9 cellular contexts compared by ENCODE assay signal in the genomic region with DNA sequence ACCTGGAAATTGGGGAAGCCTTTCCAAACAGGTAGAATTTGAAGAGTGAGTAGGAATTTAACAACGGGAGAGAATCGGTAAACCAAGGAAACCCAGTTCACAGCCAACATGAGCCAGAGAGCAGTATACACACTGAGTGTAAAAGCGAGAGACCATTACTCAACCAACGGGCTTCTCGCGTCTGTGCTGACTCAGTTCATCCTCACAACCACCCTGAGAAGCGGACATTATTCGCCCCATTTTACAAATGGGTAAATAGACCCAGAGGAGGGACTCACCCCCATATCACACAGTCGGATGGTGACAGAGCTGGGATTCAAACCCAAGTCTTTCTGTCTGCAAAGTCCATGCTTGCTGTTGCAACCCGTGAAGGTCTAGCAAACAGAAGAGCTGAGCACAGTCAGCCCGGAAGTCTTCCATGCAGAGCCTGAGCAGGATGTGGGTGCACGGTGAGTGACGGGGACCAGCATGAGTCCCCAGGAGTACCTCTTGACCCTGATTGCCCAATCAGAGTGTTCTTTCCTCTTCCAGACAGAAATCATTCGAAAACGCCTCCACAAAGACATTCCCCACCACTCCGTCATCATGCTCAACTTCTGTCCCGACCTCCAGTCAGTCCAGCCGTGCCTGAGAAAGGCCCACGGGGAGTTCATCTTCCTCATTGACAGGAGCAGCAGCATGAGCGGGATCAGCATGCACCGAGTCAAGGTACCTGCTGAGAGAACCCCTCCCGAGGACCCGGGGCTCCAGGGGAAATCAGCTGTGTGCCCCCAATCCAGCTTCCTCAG. TPM values are rescaled to one million over a fixed set of nuclear protein-coding genes. Genes with fewer than 3 reads are reported as not detected.
DNase-seq lines count a peak whose midpoint lies in the region; ATAC-seq and TF ChIP-seq lines count a peak whose summit lies in the region.
"Had no signal": no experiment of that assay in that cellular context is flagged by ENCODE, and none has a peak within 500 bp of the region (broad histone marks: within the 10 kb centered on the region; RNA-seq: fewer than 3 reads in every experiment).

No MANE protein-coding gene starts in this region.

- TF ChIP-seq EP300 in tibial nerve (IDR thresholded peaks at IDR 0.05), result no peak

- no peaks in the 10 kb centered on the region for H3K36me3 Mint-ChIP-seq in activated CD8-positive, alpha-beta T cell treated with anti-CD3 and anti-CD28 coated beads for 36 hours (ENCODE audit: low read depth)

- H3K9me3 Mint-ChIP-seq in activated CD8-positive, alpha-beta T cell treated with anti-CD3 and anti-CD28 coated beads for 36 hours, result no peaks in the 10 kb centered on the region

- peaks cover 23% of the 10 kb centered on the region for H3K4me1 Mint-ChIP-seq in activated CD8-positive, alpha-beta T cell treated with anti-CD3 and anti-CD28 coated beads for 36 hours (ENCODE audit: low read depth)

- H3K9me3 ChIP-seq in effector memory CD4-positive, alpha-beta T cell (ENCODE audit: control insufficient read depth, low read length), result no peaks in the 10 kb centered on the region
- no peaks in the 10 kb centered on the region for H3K9me3 ChIP-seq in tibial nerve

- ATAC-seq in activated CD8-positive, alpha-beta T cell treated with anti-CD3 and anti-CD28 coated beads for 36 hours, result peak; percentile 86

- in situ Hi-C loops in GM13977 (cut with MboI; ENCODE audit: low pct_unique_long_range_greater_than_20kb, low sequenced_read_pairs, unreplicated experiment), result no loop called here

- no peak for TF ChIP-seq POLR2A in tibial nerve (IDR thresholded peaks at IDR 0.05)

- H3K4me3 ChIP-seq in effector memory CD4-positive, alpha-beta T cell (ENCODE audit: insufficient read depth, low read depth, low read length, poor library complexity, severe bottlenecking), result peak overlapping the region; percentile 46
- no peak overlapping the region for H3K4me3 ChIP-seq in tibial nerve

- CTCF ChIA-PET in activated CD8-positive, alpha-beta T cell treated with anti-CD3 and anti-CD28 coated beads for 36 hours (lab: Charles Lee), result interaction anchor here (0.8 to 1.5 kb wide), 2 partner anchors 54 to 111 kb away, joined by 3 to 4 read pairs; no protein-coding TSS in a partner anchor

- peaks cover 26% of the 10 kb centered on the region for H3K27me3 Mint-ChIP-seq in activated CD8-positive, alpha-beta T cell treated with anti-CD3 and anti-CD28 coated beads for 36 hours

- intact Hi-C loops in activated CD8-positive, alpha-beta T cell treated with anti-CD3 and anti-CD28 coated beads for 36 hours (cut with micrococcal nuclease), result no loop called here

- H3K27me3 ChIP-seq in effector memory CD4-positive, alpha-beta T cell (replicated peaks; ENCODE audit: control insufficient read depth, insufficient read depth, low read length, poor library complexity, severe bottlenecking), result no peaks in the 10 kb centered on the region
- H3K27me3 ChIP-seq in tibial nerve, result peaks cover 0 to 12% of the 10 kb centered on the region in 2 donors

- peaks cover 8% of the 10 kb centered on the region for H3K4me1 ChIP-seq in effector memory CD4-positive, alpha-beta T cell (ENCODE audit: control insufficient read depth, insufficient read depth, low read length, poor library complexity, severe bottlenecking)
- H3K4me1 ChIP-seq in tibial nerve, result peaks cover 0 to 15% (median 0%) of the 10 kb centered on the region in 4 donors

- H3K4me3 Mint-ChIP-seq in activated CD8-positive, alpha-beta T cell treated with anti-CD3 and anti-CD28 coated beads for 36 hours, result peak overlapping the region; percentile 48

- TF ChIP-seq CTCF in activated CD8-positive, alpha-beta T cell treated with anti-CD3 and anti-CD28 coated beads for 36 hours (IDR thresholded peaks at IDR 0.05), result no peak
- TF ChIP-seq CTCF in GM13977 (IDR thresholded peaks at IDR 0.05; ENCODE audit: extremely low read depth, insufficient read depth, missing control alignments) (no peak), tibial nerve (IDR thresholded peaks at IDR 0.05) (no peak)

- 85 to 87% methylated on average over 23 of the region's 23 CpGs for WGBS in tibial nerve, 2 donors

- peak; percentile 72 for DNase-seq in MV-4-11 (lab: John Stamatoyannopoulos, UW)
- peak; percentile 60 for DNase-seq in activated CD8-positive, alpha-beta T cell treated with anti-CD3 and anti-CD28 coated beads for 36 hours
- DNase-seq in effector memory CD4-positive, alpha-beta T cell, result peak in 1 of 3 donors; percentile 9
- peak in 2 of 3 donors; percentile 21 to 28 for DNase-seq in stimulated activated CD4-positive, alpha-beta T cell treated with anti-CD3 and anti-CD28 coated beads, TNF-alpha, amount 100 ng/mL, for 48 hours (ENCODE audit: low read depth in 3 of 3)
- DNase-seq in DMS79 (lab: John Stamatoyannopoulos, UW), result no peak
- no peak for DNase-seq in NCI-H1930 (lab: John Stamatoyannopoulos, UW)
- no peak for DNase-seq in GM13977 (ENCODE audit: low spot score)
- DNase-seq in tibial nerve (ENCODE audit: low spot score in 2 of 2), result no peak

- no peaks in the 10 kb centered on the region for H3K36me3 ChIP-seq in effector memory CD4-positive, alpha-beta T cell (ENCODE audit: control insufficient read depth, insufficient read depth, low read length)
- H3K36me3 ChIP-seq in tibial nerve, result no peaks in the 10 kb centered on the region

- peak overlapping the region; percentile 56 for H3K27ac ChIP-seq in effector memory CD4-positive, alpha-beta T cell (ENCODE audit: insufficient read depth, low read length, poor library complexity, severe bottlenecking)
- no peak overlapping the region for H3K27ac ChIP-seq in tibial nerve

- peak overlapping the region; percentile 26 for H3K27ac Mint-ChIP-seq in activated CD8-positive, alpha-beta T cell treated with anti-CD3 and anti-CD28 coated beads for 36 hours

- POLR2A ChIA-PET in activated CD8-positive, alpha-beta T cell treated with anti-CD3 and anti-CD28 coated beads for 36 hours (lab: Charles Lee), result no interaction called here

RNA-seq across cellular contexts. Expression of gene VWA5B1, which starts 32.3 kb away (rescaled TPM):
- not detected for total RNA-seq in activated CD8-positive, alpha-beta T cell treated with anti-CD3 and anti-CD28 coated beads for 36 hours
- total RNA-seq in tibial nerve, result not detected
- total RNA-seq: lung microvascular endothelial cell had no signal

Comparison
In these comparisons a context has a peak if more than half of its experiments do, and no peak if none do; other contexts are left out.
1. DNase-seq: peak in MV-4-11 (single experiment), activated CD8-positive, alpha-beta T cell treated with anti-CD3 and anti-CD28 coated beads for 36 hours (single experiment) and stimulated activated CD4-positive, alpha-beta T cell treated with anti-CD3 and anti-CD28 coated beads, TNF-alpha, amount 100 ng/mL, for 48 hours (2 of 3); none in DMS79 (single experiment), NCI-H1930 (0 of 2), GM13977 (single experiment) and tibial nerve (0 of 2).